Comparison of ENCODE assay signal across 8 cellular contexts in the genomic region with DNA sequence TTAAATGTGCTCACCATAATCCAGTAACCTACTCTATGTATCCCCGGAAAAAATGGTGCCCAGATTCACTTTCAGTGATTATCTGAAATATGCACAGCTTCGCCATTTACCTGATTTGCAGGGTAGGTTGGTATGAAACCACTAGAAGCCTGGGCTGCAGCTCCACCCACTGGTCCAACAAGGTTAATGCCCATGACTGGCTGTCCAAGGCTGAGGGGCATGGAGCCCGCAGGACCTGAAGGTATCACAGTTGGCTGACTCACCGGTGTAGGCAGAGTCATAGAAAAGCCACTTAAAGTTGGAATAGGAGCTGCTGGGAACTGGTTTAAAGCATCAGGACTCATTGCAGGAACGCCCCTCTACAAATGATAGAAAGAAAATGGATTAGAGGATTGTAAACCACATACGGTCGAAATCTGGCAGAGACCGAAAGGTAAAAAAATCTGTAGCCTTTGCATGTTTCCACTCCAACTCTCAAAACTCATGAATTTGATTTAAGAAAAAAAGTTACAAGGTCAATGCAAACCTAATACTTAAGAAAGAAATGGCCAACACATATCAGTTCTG. TPM values are rescaled to one million over a fixed set of nuclear protein-coding genes. Genes with fewer than 3 reads are reported as not detected.
DNase-seq lines count a peak whose midpoint lies in the region; ATAC-seq lines count a peak whose summit lies in the region.

No MANE protein-coding gene starts in this region.

- intact Hi-C loops in posterior vena cava (cut with DNase I): no loop called here

- H3K36me3 Mint-ChIP-seq in activated CD8-positive, alpha-beta memory T cell treated with anti-CD3 and anti-CD28 coated beads, Interleukin-2, amount 10 ng/mL, durations not matched to agents 7 days and 5 days: peaks cover 68% of the 10 kb centered on the region
- H3K36me3 Mint-ChIP-seq in activated CD8-positive, alpha-beta T cell treated with anti-CD3 and anti-CD28 coated beads, Interleukin-2, amount 10 ng/mL, durations not matched to agents 7 days and 5 days (ENCODE audit: low read depth): peaks cover 66% of the 10 kb centered on the region

- POLR2A ChIA-PET in activated CD8-positive, alpha-beta T cell treated with anti-CD3 and anti-CD28 coated beads, Interleukin-2, amount 10 ng/mL, durations not matched to agents 7 days and 5 days (lab: Charles Lee): interaction anchor here (0.7 kb wide), 1 partner anchor 36 kb away, joined by 3 read pairs; no protein-coding TSS in a partner anchor

- DNase-seq in activated CD8-positive, alpha-beta memory T cell treated with anti-CD3 and anti-CD28 coated beads, Interleukin-2, amount 10 ng/mL, durations not matched to agents 7 days and 5 days: peak; percentile 51
- DNase-seq in activated CD8-positive, alpha-beta memory T cell treated with anti-CD3 and anti-CD28 coated beads for 24 hours: no peak
- DNase-seq in NCI-H1694 (lab: John Stamatoyannopoulos, UW) (peak; percentile 36), fibroblast of the conjunctiva (ENCODE audit: low read depth) (peak; percentile 12), posterior vena cava (ENCODE audit: low spot score) (peak; percentile 80), mesenteric fat pad (ENCODE audit: low spot score) (no peak)
- DNase-seq in activated CD8-positive, alpha-beta T cell treated with anti-CD3 and anti-CD28 coated beads, Interleukin-2, amount 10 ng/mL, durations not matched to agents 7 days and 5 days: peak; percentile 36

- H3K27me3 Mint-ChIP-seq in activated CD8-positive, alpha-beta memory T cell treated with anti-CD3 and anti-CD28 coated beads, Interleukin-2, amount 10 ng/mL, durations not matched to agents 7 days and 5 days: no peaks in the 10 kb centered on the region
- no peaks in the 10 kb centered on the region for H3K27me3 Mint-ChIP-seq in activated CD8-positive, alpha-beta T cell treated with anti-CD3 and anti-CD28 coated beads, Interleukin-2, amount 10 ng/mL, durations not matched to agents 7 days and 5 days (ENCODE audit: low read depth)

- no peaks in the 10 kb centered on the region for H3K4me1 Mint-ChIP-seq in activated CD8-positive, alpha-beta memory T cell treated with anti-CD3 and anti-CD28 coated beads, Interleukin-2, amount 10 ng/mL, durations not matched to agents 7 days and 5 days
- H3K4me1 Mint-ChIP-seq in activated CD8-positive, alpha-beta T cell treated with anti-CD3 and anti-CD28 coated beads, Interleukin-2, amount 10 ng/mL, durations not matched to agents 7 days and 5 days (ENCODE audit: low read depth): no peaks in the 10 kb centered on the region

- no peak for ATAC-seq in activated CD8-positive, alpha-beta memory T cell treated with anti-CD3 and anti-CD28 coated beads, Interleukin-2, amount 10 ng/mL, durations not matched to agents 7 days and 5 days
- ATAC-seq in activated CD8-positive, alpha-beta T cell treated with anti-CD3 and anti-CD28 coated beads, Interleukin-2, amount 10 ng/mL, durations not matched to agents 7 days and 5 days: no peak
- no peak for ATAC-seq in HG03521 (IDR thresholded peaks at IDR 0.05; ENCODE audit: unreplicated experiment)

- no peaks in the 10 kb centered on the region for H3K9me3 Mint-ChIP-seq in activated CD8-positive, alpha-beta memory T cell treated with anti-CD3 and anti-CD28 coated beads, Interleukin-2, amount 10 ng/mL, durations not matched to agents 7 days and 5 days (ENCODE audit: low read depth)
- no peaks in the 10 kb centered on the region for H3K9me3 Mint-ChIP-seq in activated CD8-positive, alpha-beta T cell treated with anti-CD3 and anti-CD28 coated beads, Interleukin-2, amount 10 ng/mL, durations not matched to agents 7 days and 5 days (ENCODE audit: insufficient read depth)

- H3K4me3 Mint-ChIP-seq in activated CD8-positive, alpha-beta memory T cell treated with anti-CD3 and anti-CD28 coated beads, Interleukin-2, amount 10 ng/mL, durations not matched to agents 7 days and 5 days: no peak overlapping the region
- H3K4me3 Mint-ChIP-seq in activated CD8-positive, alpha-beta T cell treated with anti-CD3 and anti-CD28 coated beads, Interleukin-2, amount 10 ng/mL, durations not matched to agents 7 days and 5 days: no peak overlapping the region

- CTCF ChIA-PET in activated CD8-positive, alpha-beta memory T cell treated with anti-CD3 and anti-CD28 coated beads, Interleukin-2, amount 10 ng/mL, durations not matched to agents 7 days and 5 days (lab: Charles Lee): interaction anchor here (0.7 to 1.6 kb wide), 6 partner anchors 9 to 221 kb away, joined by 3 to 6 read pairs (median 3); no protein-coding TSS in a partner anchor
- CTCF ChIA-PET in activated CD8-positive, alpha-beta T cell treated with anti-CD3 and anti-CD28 coated beads, Interleukin-2, amount 10 ng/mL, durations not matched to agents 7 days and 5 days (lab: Charles Lee): interaction anchor here (1.6 to 2.7 kb wide), 4 partner anchors 12 to 220 kb away, joined by 3 to 14 read pairs (median 5); partner anchors contain the start of gene SYNRG

- no peak overlapping the region for H3K27ac Mint-ChIP-seq in activated CD8-positive, alpha-beta memory T cell treated with anti-CD3 and anti-CD28 coated beads, Interleukin-2, amount 10 ng/mL, durations not matched to agents 7 days and 5 days
- H3K27ac Mint-ChIP-seq in activated CD8-positive, alpha-beta T cell treated with anti-CD3 and anti-CD28 coated beads, Interleukin-2, amount 10 ng/mL, durations not matched to agents 7 days and 5 days: no peak overlapping the region

RNA-seq across cellular contexts. Expression of gene SYNRG, which starts 38.6 kb away (rescaled TPM):
- total RNA-seq in activated CD8-positive, alpha-beta memory T cell treated with anti-CD3 and anti-CD28 coated beads, Interleukin-2, amount 10 ng/mL, durations not matched to agents 7 days and 5 days: 100 to 1,000 TPM in 1 of 2 experiments, 10 to 100 TPM in 1; 90.8 to 122 TPM
- 100 to 1,000 TPM in 1 of 2 experiments, 10 to 100 TPM in 1; 97.4 to 105 TPM for total RNA-seq in activated CD8-positive, alpha-beta T cell treated with anti-CD3 and anti-CD28 coated beads, Interleukin-2, amount 10 ng/mL, durations not matched to agents 7 days and 5 days
- 10 to 100 TPM; 20.7 to 24.3 TPM for total RNA-seq in posterior vena cava
- 40.8 TPM for total RNA-seq in mesenteric fat pad

Comparison
In these comparisons a context has a peak if more than half of its experiments do, and no peak if none do; other contexts are left out.
1. DNase-seq: peak in activated CD8-positive, alpha-beta memory T cell treated with anti-CD3 and anti-CD28 coated beads, Interleukin-2, amount 10 ng/mL, durations not matched to agents 7 days and 5 days (single experiment), NCI-H1694 (single experiment), activated CD8-positive, alpha-beta T cell treated with anti-CD3 and anti-CD28 coated beads, Interleukin-2, amount 10 ng/mL, durations not matched to agents 7 days and 5 days (single experiment), fibroblast of the conjunctiva (single experiment) and posterior vena cava (single experiment); none in activated CD8-positive, alpha-beta memory T cell treated with anti-CD3 and anti-CD28 coated beads for 24 hours (single experiment) and mesenteric fat pad (single experiment).